Comparison of ENCODE assay signal across 9 cellular contexts in genomic region chr2:195929531-195929930, GRCh38.
"Had no signal": no experiment of that assay in that cellular context is flagged by ENCODE, and none has a peak within 500 bp of the region (broad histone marks: within the 10 kb centered on the region; RNA-seq: fewer than 3 reads in every experiment).

No MANE protein-coding gene starts in this region.

- H3K27ac ChIP-seq: GM23248, HL-60 had no signal

- DNase-seq: GM23248, GOT3, H7, HFFc6, KBM-7 had no signal

- H3K9ac ChIP-seq: GM23248 had no signal

- H3K36me3 ChIP-seq: HAP-1 had no signal

- H3K9me3 ChIP-seq: HAP-1 had no signal

- H3K4me1 ChIP-seq: HAP-1 had no signal

- H3K4me3 ChIP-seq: GM23248, HAP-1 had no signal

- ATAC-seq: HCT116, HepG2 had no signal
